In the genomic region with DNA sequence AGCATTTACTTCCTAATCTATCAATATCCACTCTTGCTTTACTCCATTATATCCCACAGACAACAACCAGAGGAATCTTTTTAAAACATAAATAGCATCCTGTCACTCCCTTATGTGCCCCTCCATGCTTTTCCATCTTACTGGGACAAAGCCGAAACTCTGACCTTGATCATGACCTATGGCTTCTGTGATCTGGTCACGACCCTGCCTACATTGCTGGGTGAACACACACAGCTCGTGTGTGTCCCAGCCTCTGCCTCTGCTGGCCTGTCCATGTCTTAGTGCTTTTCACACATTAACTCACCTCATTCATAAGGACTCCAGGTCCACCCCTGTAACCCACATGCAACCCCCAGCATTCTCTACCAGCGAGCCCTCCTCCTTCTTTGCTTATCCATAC, we compare ENCODE assay signal across 19 cellular contexts.
A peak's percentile ranks its signal among the peaks of the same experiment; 100 is the strongest.
DNase-seq lines count a peak whose midpoint lies in the region; ATAC-seq and TF ChIP-seq lines count a peak whose summit lies in the region.
"Had no signal": no experiment of that assay in that cellular context is flagged by ENCODE, and none has a peak within 500 bp of the region (broad histone marks: within the 10 kb centered on the region; RNA-seq: fewer than 3 reads in every experiment).

No MANE protein-coding gene starts in this region.

- TF ChIP-seq CTCF in psoas muscle (IDR thresholded peaks at IDR 0.05) (no peak), tibial nerve (IDR thresholded peaks at IDR 0.05) (no peak)

- peaks cover 5% of the 10 kb centered on the region for H3K36me3 Mint-ChIP-seq in activated naive CD8-positive, alpha-beta T cell treated with anti-CD3 and anti-CD28 coated beads for 36 hours
- peaks cover 0 to 13% (median 4%) of the 10 kb centered on the region in 3 donors for H3K36me3 Mint-ChIP-seq in immature natural killer cell

- H3K4me1 ChIP-seq in psoas muscle (peaks cover 44% of the 10 kb centered on the region), tibial nerve (peaks cover 0 to 86% (median 33%) of the 10 kb centered on the region in 4 donors)

- H3K36me3 ChIP-seq in psoas muscle (ENCODE audit: insufficient read depth in 1 of 2, low read depth in 1 of 2) (peaks cover 0 to 11% of the 10 kb centered on the region in 2 donors), tibial nerve (peaks cover 0 to 9% (median 0%) of the 10 kb centered on the region in 3 donors)

- H3K27me3 Mint-ChIP-seq in activated naive CD8-positive, alpha-beta T cell treated with anti-CD3 and anti-CD28 coated beads for 36 hours, result no peaks in the 10 kb centered on the region
- H3K27me3 Mint-ChIP-seq in immature natural killer cell (ENCODE audit: low read depth in 3 of 3), result no peaks in the 10 kb centered on the region
- H3K27me3 Mint-ChIP-seq: CD4-positive, alpha-beta memory T cell had no signal

- WGBS in psoas muscle, 3 donors, result 71 to 74% (median 74%) methylated on average over 4 of the region's 4 CpGs
- WGBS in tibial nerve, 2 donors, result 43 to 58% methylated on average over 4 of the region's 4 CpGs

- H3K4me3 Mint-ChIP-seq in activated naive CD8-positive, alpha-beta T cell treated with anti-CD3 and anti-CD28 coated beads for 36 hours, result no peak overlapping the region
- no peak overlapping the region for H3K4me3 Mint-ChIP-seq in immature natural killer cell
- H3K4me3 Mint-ChIP-seq: CD4-positive, alpha-beta memory T cell had no signal

- intact Hi-C loops in psoas muscle (cut with DNase I), result loop anchor here (2.0 to 5.0 kb wide), 2 partner anchors 115 to 116 kb away; a partner anchor contains a TSS

- DNase-seq in caudate nucleus (lab: John Stamatoyannopoulos, UW) (no peak), left lobe of liver (ENCODE audit: low spot score) (no peak), psoas muscle (no peak), tibial nerve (ENCODE audit: low spot score in 2 of 2) (no peak), immature natural killer cell (no peak)
- no peak for DNase-seq in activated naive CD8-positive, alpha-beta T cell treated with anti-CD3 and anti-CD28 coated beads for 36 hours
- DNase-seq: C1 segment of cervical spinal cord; CD4-positive, alpha-beta memory T cell; COR-L47; DMS53; KBM-7; NCI-H1105 treated with DMSO at 0.1 percent for 48 hours; NCI-H146; NCI-H1930; NCI-H446; NCI-H524 treated with DMSO at 0.1 percent for 48 hours; NCI-H774 had no signal

- ATAC-seq in left lobe of liver (peak; percentile 41), psoas muscle (no peak), GM19035 (IDR thresholded peaks at IDR 0.05; ENCODE audit: unreplicated experiment) (no peak)
- ATAC-seq: A549 had no signal

- H3K9me3 Mint-ChIP-seq in activated naive CD8-positive, alpha-beta T cell treated with anti-CD3 and anti-CD28 coated beads for 36 hours, result no peaks in the 10 kb centered on the region
- H3K9me3 Mint-ChIP-seq in immature natural killer cell, result no peaks in the 10 kb centered on the region
- H3K9me3 Mint-ChIP-seq: CD4-positive, alpha-beta memory T cell had no signal

- H3K4me1 Mint-ChIP-seq in activated naive CD8-positive, alpha-beta T cell treated with anti-CD3 and anti-CD28 coated beads for 36 hours, result no peaks in the 10 kb centered on the region
- peaks cover 11 to 13% of the 10 kb centered on the region in 2 donors for H3K4me1 Mint-ChIP-seq in immature natural killer cell

- H3K27ac Mint-ChIP-seq in activated naive CD8-positive, alpha-beta T cell treated with anti-CD3 and anti-CD28 coated beads for 36 hours, result no peak overlapping the region
- H3K27ac Mint-ChIP-seq in immature natural killer cell, result no peak overlapping the region
- H3K27ac Mint-ChIP-seq: CD4-positive, alpha-beta memory T cell had no signal

- H3K27me3 ChIP-seq in psoas muscle (ENCODE audit: insufficient read depth in 3 of 3, low read length in 2 of 3), result no peaks in the 10 kb centered on the region
- no peaks in the 10 kb centered on the region for H3K27me3 ChIP-seq in tibial nerve

- H3K27ac ChIP-seq in caudate nucleus (ENCODE audit: low read depth, low read length) (peak overlapping the region; percentile 66), psoas muscle (peak overlapping the region; percentile 71), tibial nerve (peak overlapping the region; percentile 2 to 83 (median 53))
- H3K27ac ChIP-seq: A549 had no signal

- no peak for TF ChIP-seq POLR2A in tibial nerve (IDR thresholded peaks at IDR 0.05)

- H3K9me3 ChIP-seq in psoas muscle, result no peaks in the 10 kb centered on the region
- H3K9me3 ChIP-seq in tibial nerve, result no peaks in the 10 kb centered on the region
- H3K9me3 ChIP-seq: A549 had no signal

- H3K4me3 ChIP-seq in psoas muscle (no peak overlapping the region), tibial nerve (no peak overlapping the region)
- H3K4me3 ChIP-seq: A549 had no signal

- TF ChIP-seq EP300 in tibial nerve (IDR thresholded peaks at IDR 0.05), result no peak
